ENCODE assay signal across 1 cellular context in the genomic region with DNA sequence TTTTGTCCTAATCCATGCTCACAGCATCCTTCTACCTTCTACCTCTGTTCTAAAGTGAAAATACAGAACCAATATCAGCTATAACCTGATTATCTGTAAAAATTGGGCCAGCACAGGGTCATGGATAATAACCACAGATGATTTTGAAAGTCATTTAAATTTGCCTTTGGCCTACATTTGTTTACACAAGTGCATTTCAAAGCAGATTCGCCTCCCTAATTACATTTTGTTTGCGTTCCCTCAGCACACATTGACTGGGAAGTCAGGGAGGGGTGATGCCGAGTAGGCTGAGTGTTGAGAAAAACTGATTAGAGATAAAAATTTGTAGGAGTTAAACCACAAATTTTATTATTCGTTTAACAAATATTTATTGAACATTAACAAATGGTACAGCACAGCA.
TF ChIP-seq lines count a peak whose summit lies in the region.

No MANE protein-coding gene starts in this region.

TF ChIP-seq in H1, 55 proteins besides CTCF, POLR2A, EP300 and RAD21:
- TF ChIP-seq ZNF274 (IDR thresholded peaks at IDR 0.05; ENCODE audit: borderline replicate concordance, extremely low read depth, low read length) (no peak), TBP (IDR thresholded peaks at IDR 0.05; ENCODE audit: low read depth, low read length) (no peak)
TF ChIP-seq in H1: peak in this region for 0.
